Comparison of ENCODE assay signal across 33 cellular contexts in the genomic region with DNA sequence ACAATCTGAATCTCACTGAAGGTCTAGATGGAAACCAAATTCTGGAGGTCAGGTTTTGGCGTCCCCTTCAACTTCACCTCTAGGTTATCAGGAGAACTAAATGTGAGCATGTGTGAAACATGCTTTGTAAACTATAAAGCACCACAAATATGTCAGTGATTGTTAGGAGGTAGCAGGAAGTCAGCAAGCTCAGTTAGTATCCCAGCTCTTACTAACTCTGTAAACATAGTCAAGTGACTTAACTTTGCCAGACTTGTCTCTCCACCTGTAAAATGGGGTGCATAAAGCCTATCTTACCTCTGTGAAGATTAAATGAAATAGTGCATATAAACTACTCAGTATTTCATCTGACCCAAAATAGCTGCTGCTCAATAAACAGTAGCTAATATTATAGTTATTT.
"Had no signal": no experiment of that assay in that cellular context is flagged by ENCODE, and none has a peak within 500 bp of the region (broad histone marks: within the 10 kb centered on the region; RNA-seq: fewer than 3 reads in every experiment).

No MANE protein-coding gene starts in this region.

- DNase-seq: activated effector memory CD4-positive, alpha-beta T cell treated with anti-CD3 and anti-CD28 coated beads, Interleukin-2, amount 50 U/mL, for 16 hours; activated effector memory CD4-positive, alpha-beta T cell treated with Interleukin-2 at 50 U/mL for 16 hours; activated gamma-delta T cell; activated gamma-delta T cell treated with Interleukin-2 at 50 U/mL for 16 hours; activated naive CD4-positive, alpha-beta T cell; activated naive CD4-positive, alpha-beta T cell treated with anti-CD3 and anti-CD28 coated beads for 36 hours; activated naive CD4-positive, alpha-beta T cell treated with anti-CD3 and anti-CD28 coated beads, Interleukin-2, amount 10 ng/mL, durations not matched to agents 7 days and 5 days; activated naive CD4-positive, alpha-beta T cell treated with anti-CD3 and anti-CD28 coated beads, Interleukin-2, amount 50 U/mL, for 16 hours; activated naive CD4-positive, alpha-beta T cell treated with Interleukin-2 at 50 U/mL for 16 hours; activated naive CD8-positive, alpha-beta T cell treated with anti-CD3 and anti-CD28 coated beads for 36 hours; activated naive CD8-positive, alpha-beta T cell treated with anti-CD3 and anti-CD28 coated beads, Interleukin-2, amount 10 ng/mL, durations not matched to agents 7 days and 5 days; activated naive CD8-positive, alpha-beta T cell treated with anti-CD3 and anti-CD28 coated beads, Interleukin-2, amount 50 U/mL, for 24 hours; activated T-cell treated with anti-CD3 and anti-CD28 coated beads, Interleukin-2, amount 50 U/mL, for 1 hour; activated T-cell treated with anti-CD3 and anti-CD28 coated beads, Interleukin-2, amount 50 U/mL, for 24 hours; activated T-cell treated with anti-CD3 and anti-CD28 coated beads, Interleukin-2, amount 50 U/mL, for 4 hours; activated T-cell treated with anti-CD3 and anti-CD28 coated beads, Interleukin-2, amount 50 U/mL, for 48 hours; activated T-cell treated with anti-CD3 and anti-CD28 coated beads, Interleukin-2, amount 50 U/mL, for 72 hours; adrenal gland; amniotic stem cell; amygdala; anterior cingulate cortex; aorta; body of pancreas; brain microvascular endothelial cell; caudate nucleus; central memory CD4-positive, alpha-beta T cell; cerebellar nuclear complex had no signal

- H3K4me1 ChIP-seq: adrenal gland, ascending aorta, body of pancreas, breast epithelium had no signal

- ATAC-seq: activated naive CD4-positive, alpha-beta T cell treated with anti-CD3 and anti-CD28 coated beads, Interleukin-2, amount 50 U/mL, for 72 hours; activated naive CD8-positive, alpha-beta T cell treated with anti-CD3 and anti-CD28 coated beads, Interleukin-2, amount 50 U/mL, for 24 hours; activated T-cell treated with anti-CD3 and anti-CD28 coated beads, Interleukin-2, amount 50 U/mL, for 4 hours; activated T-cell treated with anti-CD3 and anti-CD28 coated beads, Interleukin-2, amount 50 U/mL, for 72 hours; activated T-helper 17 cell treated with anti-CD3 and anti-CD28 coated beads, Interleukin-2, amount 50 U/mL, for 72 hours; body of pancreas had no signal

- H3K9me3 ChIP-seq: adrenal gland, ascending aorta, body of pancreas, breast epithelium had no signal

- FAIRE-seq: astrocyte had no signal

- H3K27me3 ChIP-seq: ascending aorta, body of pancreas, brain microvascular endothelial cell, cardiac muscle cell had no signal

- H3K36me3 ChIP-seq: adrenal gland, ascending aorta, brain microvascular endothelial cell, breast epithelium, cardiac muscle cell had no signal

- H3K4me3 ChIP-seq: adrenal gland, ascending aorta, body of pancreas, breast epithelium, cardiac muscle cell had no signal

- H3K27ac ChIP-seq: adrenal gland, ascending aorta, body of pancreas, brain microvascular endothelial cell, breast epithelium, cardiac muscle cell had no signal
